1 cellular context compared by ENCODE assay signal in genomic region chr3:27680517-27681246, GRCh38.
TF ChIP-seq lines count a peak whose summit lies in the region.

No MANE protein-coding gene starts in this region.

TF ChIP-seq in HepG2, 621 proteins besides CTCF, POLR2A, EP300 and RAD21 (continued from another document and continues in another):
- TF ChIP-seq ARID4A (CRISPR knock-in tag; IDR thresholded peaks at IDR 0.05; ENCODE audit: borderline replicate concordance) = peak; percentile 29; the same call in 1 of the 2 replicates
- peak; percentile 67 for TF ChIP-seq ZNF614 (CRISPR knock-in tag; IDR thresholded peaks at IDR 0.05; ENCODE audit: borderline replicate concordance)
- TF ChIP-seq ZNF441 (CRISPR knock-in tag; IDR thresholded peaks at IDR 0.05; ENCODE audit: borderline replicate concordance) = peak; percentile 20; the same call in 1 of the 2 replicates
- peak; percentile 65 for TF ChIP-seq HIC2 (CRISPR knock-in tag; IDR thresholded peaks at IDR 0.05; ENCODE audit: low read depth)
- TF ChIP-seq KDM6A (CRISPR knock-in tag; IDR thresholded peaks at IDR 0.05; ENCODE audit: low read depth) = 0 out of 2 replicates have a peak, but pooled peaks have one; percentile 22
- TF ChIP-seq HOMEZ (CRISPR knock-in tag; IDR thresholded peaks at IDR 0.05; ENCODE audit: low read depth) = 0 out of 2 replicates have a peak, but pooled peaks have one; percentile 32
- TF ChIP-seq THAP7 (CRISPR knock-in tag; IDR thresholded peaks at IDR 0.05) = 0 out of 2 replicates have a peak, but pooled peaks have one; percentile 9
- 0 out of 2 replicates have a peak, but pooled peaks have one; percentile 25 for TF ChIP-seq ELF1 (CRISPR knock-in tag; IDR thresholded peaks at IDR 0.05)
- TF ChIP-seq GATAD2A (CRISPR knock-in tag; IDR thresholded peaks at IDR 0.05) = peak; percentile 9; the same call in 1 of the 2 replicates
- no peak for TF ChIP-seq ESRRA (CRISPR knock-in tag; IDR thresholded peaks at IDR 0.05; ENCODE audit: low read depth)
- peak; percentile 66 for TF ChIP-seq MAX (IDR thresholded peaks at IDR 0.05)
- peak; percentile 96 for TF ChIP-seq ZNF644 (CRISPR knock-in tag; IDR thresholded peaks at IDR 0.05; ENCODE audit: low read depth)
- peak; percentile 52; the same call in 1 of the 2 replicates for TF ChIP-seq TFDP1 (CRISPR knock-in tag; IDR thresholded peaks at IDR 0.05; ENCODE audit: borderline replicate concordance)
- peak; percentile 90 for TF ChIP-seq ZNF770 (CRISPR knock-in tag; IDR thresholded peaks at IDR 0.05)
- TF ChIP-seq HNF4A (CRISPR knock-in tag; IDR thresholded peaks at IDR 0.05) = peak; percentile 56
- 0 out of 2 replicates have a peak, but pooled peaks have one; percentile 8 for TF ChIP-seq ZGPAT (CRISPR knock-in tag; IDR thresholded peaks at IDR 0.05)
- TF ChIP-seq TBX2 (CRISPR knock-in tag; IDR thresholded peaks at IDR 0.05; ENCODE audit: borderline replicate concordance) = 0 out of 2 replicates have a peak, but pooled peaks have one; percentile 16
- no peak for TF ChIP-seq RFX5 (IDR thresholded peaks at IDR 0.05; ENCODE audit: low read depth, low read length)
- 0 out of 2 replicates have a peak, but pooled peaks have one; percentile 45 for TF ChIP-seq CBFB (CRISPR knock-in tag; IDR thresholded peaks at IDR 0.05)
- no peak for TF ChIP-seq SUZ12 (IDR thresholded peaks at IDR 0.05; ENCODE audit: low read depth, low read length)
- no peak for TF ChIP-seq BRCA1 (CRISPR knock-in tag; IDR thresholded peaks at IDR 0.05)
- peak; percentile 57; the same call in 1 of the 2 replicates for TF ChIP-seq ZSCAN31 (CRISPR knock-in tag; IDR thresholded peaks at IDR 0.05; ENCODE audit: low read depth)
- TF ChIP-seq ZNF333 (CRISPR knock-in tag; IDR thresholded peaks at IDR 0.05; ENCODE audit: borderline replicate concordance) = 0 out of 2 replicates have a peak, but pooled peaks have one; percentile 26
- 0 out of 2 replicates have a peak, but pooled peaks have one; percentile 42 for TF ChIP-seq SMYD3 (CRISPR knock-in tag; IDR thresholded peaks at IDR 0.05)
- no peak for TF ChIP-seq CHD2 (IDR thresholded peaks at IDR 0.05; ENCODE audit: low read depth, low read length)
- TF ChIP-seq ZNF317 (CRISPR knock-in tag; IDR thresholded peaks at IDR 0.05) = peak; percentile 56; the same call in 1 of the 2 replicates
- peak; percentile 70 for TF ChIP-seq SALL1 (CRISPR knock-in tag; IDR thresholded peaks at IDR 0.05)
- TF ChIP-seq THAP11 (CRISPR knock-in tag; IDR thresholded peaks at IDR 0.05) = peak; percentile 9; the same call in 1 of the 2 replicates
- 0 out of 2 replicates have a peak, but pooled peaks have one; percentile 38 for TF ChIP-seq ZNF232 (CRISPR knock-in tag; IDR thresholded peaks at IDR 0.05; ENCODE audit: borderline replicate concordance)
- peak; percentile 37; the same call in 1 of the 2 replicates for TF ChIP-seq NCOA2 (CRISPR knock-in tag; IDR thresholded peaks at IDR 0.05)
- no peak for TF ChIP-seq ZFP90 (CRISPR knock-in tag; IDR thresholded peaks at IDR 0.05; ENCODE audit: borderline replicate concordance)
- TF ChIP-seq POGZ (CRISPR knock-in tag; IDR thresholded peaks at IDR 0.05) = peak; percentile 75
- peak; percentile 17; the same call in 1 of the 2 replicates for TF ChIP-seq ZSCAN21 (CRISPR knock-in tag; IDR thresholded peaks at IDR 0.05; ENCODE audit: borderline replicate concordance)
- peak; percentile 69; the same call in 1 of the 2 replicates for TF ChIP-seq ZNF724P (CRISPR knock-in tag; IDR thresholded peaks at IDR 0.05; ENCODE audit: borderline replicate concordance)
- TF ChIP-seq MYNN (CRISPR knock-in tag; IDR thresholded peaks at IDR 0.05; ENCODE audit: low read depth) = 0 out of 2 replicates have a peak, but pooled peaks have one; percentile 22
- TF ChIP-seq ZNF263 (CRISPR knock-in tag; IDR thresholded peaks at IDR 0.05) = no peak
- TF ChIP-seq ZBTB43 (CRISPR knock-in tag; conservative IDR thresholded peaks at IDR 0.05) = 0 out of 2 replicates have a peak, but pooled peaks have one; percentile 56
- peak; percentile 70 for TF ChIP-seq YY1 (IDR thresholded peaks at IDR 0.05; ENCODE audit: insufficient read depth, insufficient replicate concordance, low read depth, low read length)
- peak; percentile 35; the same call in 1 of the 2 replicates for TF ChIP-seq MIER2 (CRISPR knock-in tag; IDR thresholded peaks at IDR 0.05)
- peak; percentile 29; the same call in 1 of the 2 replicates for TF ChIP-seq BCL6 (CRISPR knock-in tag; IDR thresholded peaks at IDR 0.05)
- no peak for TF ChIP-seq HDAC6 (IDR thresholded peaks at IDR 0.05; ENCODE audit: low read depth, low read length)
- TF ChIP-seq HHEX (CRISPR knock-in tag; IDR thresholded peaks at IDR 0.05) = peak; percentile 44; the same call in 1 of the 2 replicates
- TF ChIP-seq ZNF670 (CRISPR knock-in tag; IDR thresholded peaks at IDR 0.05; ENCODE audit: borderline replicate concordance) = 0 out of 2 replicates have a peak, but pooled peaks have one; percentile 45
- no peak for TF ChIP-seq HES4 (CRISPR knock-in tag; IDR thresholded peaks at IDR 0.05; ENCODE audit: borderline replicate concordance)
